15 cellular contexts compared by ENCODE assay signal in the genomic region with DNA sequence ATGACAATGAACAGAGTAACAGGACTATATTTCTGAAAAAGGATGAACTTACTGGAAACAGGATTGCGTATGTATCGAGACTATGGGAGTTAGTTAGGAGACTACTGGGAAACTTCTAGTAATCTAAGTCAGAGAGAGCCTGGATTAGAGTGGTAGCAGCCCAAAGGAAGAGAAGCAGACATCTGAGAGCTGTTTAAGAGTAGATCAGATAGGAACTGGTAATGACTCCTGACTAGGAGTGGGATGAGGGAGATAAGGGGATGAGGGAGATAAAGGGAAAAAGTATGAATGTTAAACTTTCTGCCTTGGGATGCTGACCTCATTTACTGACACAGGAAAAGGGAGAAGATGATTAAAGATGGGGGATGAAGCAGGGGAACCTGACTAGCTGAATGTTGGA.
DNase-seq lines count a peak whose midpoint lies in the region; ATAC-seq and TF ChIP-seq lines count a peak whose summit lies in the region.
"Had no signal": no experiment of that assay in that cellular context is flagged by ENCODE, and none has a peak within 500 bp of the region (broad histone marks: within the 10 kb centered on the region; RNA-seq: fewer than 3 reads in every experiment).

No MANE protein-coding gene starts in this region.

- no peaks in the 10 kb centered on the region for H3K27me3 Mint-ChIP-seq in nephron (ENCODE audit: low read depth)

- H3K4me1 ChIP-seq in left ventricle myocardium inferior (peaks cover 23% of the 10 kb centered on the region), right cardiac atrium (ENCODE audit: control insufficient read depth, insufficient read depth, low read length) (no peaks in the 10 kb centered on the region), thoracic aorta (ENCODE audit: control insufficient read depth in 1 of 2, low read depth in 2 of 2) (peaks cover 19 to 90% of the 10 kb centered on the region in 2 donors)

- WGBS in right cardiac atrium: 97% methylated on average over 2 of the region's 2 CpGs

- H3K36me3 ChIP-seq in left ventricle myocardium inferior: peaks cover 55% of the 10 kb centered on the region
- H3K36me3 ChIP-seq in thoracic aorta: peaks cover 25% of the 10 kb centered on the region

- TF ChIP-seq CTCF in left ventricle myocardium inferior (IDR thresholded peaks at IDR 0.05; ENCODE audit: borderline replicate concordance): no peak
- TF ChIP-seq CTCF in nephron (IDR thresholded peaks at IDR 0.05; ENCODE audit: unreplicated experiment in 3 of 3): no peak
- no peak for TF ChIP-seq CTCF in thoracic aorta (IDR thresholded peaks at IDR 0.05)

- peaks cover 14% of the 10 kb centered on the region for H3K4me1 Mint-ChIP-seq in nephron
- H3K4me1 Mint-ChIP-seq: CD14-positive monocyte had no signal

- H3K27ac Mint-ChIP-seq in nephron: peak overlapping the region; percentile 7 to 84 (median 10)
- H3K27ac Mint-ChIP-seq: CD8-positive, alpha-beta T cell; HFFc6 had no signal

- DNase-seq in left ventricle myocardium inferior: no peak
- DNase-seq in right cardiac atrium: no peak
- DNase-seq in thoracic aorta (ENCODE audit: low spot score): no peak
- no peak for DNase-seq in stimulated activated naive CD4-positive, alpha-beta T cell (lab: John Stamatoyannopoulos, UW)
- DNase-seq in GM19240 (ENCODE audit: insufficient read length, low spot score): no peak
- DNase-seq: CD8-positive, alpha-beta T cell; COR-L47; DND-41; GDM1; HCEC 1CT; HFFc6 had no signal

- H3K9me3 ChIP-seq in left ventricle myocardium inferior (replicated peaks) (no peaks in the 10 kb centered on the region), right cardiac atrium (ENCODE audit: control insufficient read depth, low read length) (no peaks in the 10 kb centered on the region), thoracic aorta (no peaks in the 10 kb centered on the region)

- peaks cover 45% of the 10 kb centered on the region for H3K36me3 Mint-ChIP-seq in nephron (ENCODE audit: low read depth)

- H3K9me3 Mint-ChIP-seq in nephron: no peaks in the 10 kb centered on the region
- H3K9me3 Mint-ChIP-seq: CD14-positive monocyte; CD8-positive, alpha-beta T cell; HFFc6 had no signal

- no peak overlapping the region for H3K4me3 Mint-ChIP-seq in nephron
- H3K4me3 Mint-ChIP-seq: CD14-positive monocyte; CD8-positive, alpha-beta T cell; HFFc6 had no signal

- H3K4me3 ChIP-seq in left ventricle myocardium inferior (no peak overlapping the region), right cardiac atrium (ENCODE audit: low read length) (no peak overlapping the region), thoracic aorta (no peak overlapping the region)

- H3K27ac ChIP-seq in left ventricle myocardium inferior (replicated peaks): peak overlapping the region; percentile 50
- no peak overlapping the region for H3K27ac ChIP-seq in right cardiac atrium (ENCODE audit: low read length)
- peak overlapping the region; percentile 70 to 73 for H3K27ac ChIP-seq in thoracic aorta
- H3K27ac ChIP-seq: 22Rv1 had no signal

- no peaks in the 10 kb centered on the region for H3K27me3 ChIP-seq in left ventricle myocardium inferior (ENCODE audit: low read depth)
- no peaks in the 10 kb centered on the region for H3K27me3 ChIP-seq in right cardiac atrium (ENCODE audit: control insufficient read depth, insufficient read depth)
- no peaks in the 10 kb centered on the region for H3K27me3 ChIP-seq in thoracic aorta (replicated peaks; ENCODE audit: insufficient read depth)

- intact Hi-C loops in left ventricle myocardium inferior (cut with micrococcal nuclease): no loop called here
- intact Hi-C loops in right cardiac atrium (cut with DNase I): no loop called here

- no peak for ATAC-seq in right cardiac atrium
- no peak for ATAC-seq in thoracic aorta (ENCODE audit: insufficient number of reproducible peaks, low FRiP score, low read depth)
- no peak for ATAC-seq in esophagus mucosa
- ATAC-seq: CD8-positive, alpha-beta T cell had no signal
